Comparison of ENCODE assay signal across 1 cellular context in genomic region chr6:32013738-32014137, GRCh38. TPM values are rescaled to one million over a fixed set of nuclear protein-coding genes. Genes with fewer than 3 reads are reported as not detected.
"Had no signal": no experiment of that assay in that cellular context is flagged by ENCODE, and none has a peak within 500 bp of the region (broad histone marks: within the 10 kb centered on the region; RNA-seq: fewer than 3 reads in every experiment).

No MANE protein-coding gene starts in this region.

RNA-seq across cellular contexts. Expression of gene CYP21A2, which starts 24.5 kb away (rescaled TPM):
- total RNA-seq: G401 had no signal
